10 cellular contexts compared by ENCODE assay signal in genomic region chr20:49700411-49701185, GRCh38. TPM values are rescaled to one million over a fixed set of nuclear protein-coding genes. Genes with fewer than 3 reads are reported as not detected.
DNase-seq lines count a peak whose midpoint lies in the region; ATAC-seq, FAIRE-seq and TF ChIP-seq lines count a peak whose summit lies in the region.
"Had no signal": no experiment of that assay in that cellular context is flagged by ENCODE, and none has a peak within 500 bp of the region (broad histone marks: within the 10 kb centered on the region; RNA-seq: fewer than 3 reads in every experiment).

No MANE protein-coding gene starts in this region.

- H3K27ac ChIP-seq in upper lobe of right lung = no peak overlapping the region

- peaks cover 74% of the 10 kb centered on the region for H3K4me1 ChIP-seq in upper lobe of right lung

- ATAC-seq in activated T-cell treated with anti-CD3 and anti-CD28 coated beads, Interleukin-2, amount 50 U/mL, for 72 hours (replicated peaks in 1 of 2) = no peak
- no peak for ATAC-seq in activated T-cell treated with anti-CD3 and anti-CD28 coated beads, Interleukin-2, amount 50 U/mL, for 4 hours
- ATAC-seq in T-helper 17 cell (no peak), upper lobe of right lung (peak; percentile 70)

- H3K36me3 Mint-ChIP-seq in activated T-cell treated with anti-CD3 and anti-CD28 coated beads, Interleukin-2, amount 50 U/mL, for 72 hours (ENCODE audit: insufficient read depth in 2 of 2) = no peaks in the 10 kb centered on the region
- peaks cover 7% of the 10 kb centered on the region for H3K36me3 Mint-ChIP-seq in activated T-cell treated with anti-CD3 and anti-CD28 coated beads, Interleukin-2, amount 50 U/mL, for 4 hours (ENCODE audit: insufficient read depth)
- H3K36me3 Mint-ChIP-seq in T-helper 17 cell (ENCODE audit: low read depth) = no peaks in the 10 kb centered on the region

- FAIRE-seq in frontal cortex (lab: Jason Lieb, UNC) = no peak

- TF ChIP-seq CTCF in fibroblast of villous mesenchyme (IDR thresholded peaks at IDR 0.05; ENCODE audit: insufficient read depth, low read depth, low read length) = no peak
- TF ChIP-seq CTCF in upper lobe of right lung (IDR thresholded peaks at IDR 0.05) = no peak

- DNase-seq in activated T-cell treated with anti-CD3 and anti-CD28 coated beads, Interleukin-2, amount 50 U/mL, for 72 hours = no peak
- DNase-seq in activated T-cell treated with anti-CD3 and anti-CD28 coated beads, Interleukin-2, amount 50 U/mL, for 4 hours = no peak
- DNase-seq in T-helper 17 cell (no peak), fibroblast of villous mesenchyme (ENCODE audit: low read depth) (peak; percentile 80), upper lobe of right lung (no peak), NCI-H526 (lab: John Stamatoyannopoulos, UW) (no peak), SKM-1 treated with dmso at 0.1 percent for 144 hours (lab: John Stamatoyannopoulos, UW; ENCODE audit: unreplicated experiment) (no peak), frontal cortex (ENCODE audit: low spot score in 2 of 2) (no peak)
- DNase-seq: stimulated activated CD4-positive, alpha-beta T cell treated with anti-CD3 and anti-CD28 coated beads, Interleukin-12 subunit alpha, Interleukin-12 subunit beta, amount 100 ng/mL, for 4 hours had no signal

- no peaks in the 10 kb centered on the region for H3K9me3 ChIP-seq in T-helper 17 cell (ENCODE audit: control insufficient read depth, low read length, poor library complexity, severe bottlenecking)
- no peaks in the 10 kb centered on the region for H3K9me3 ChIP-seq in upper lobe of right lung

- H3K36me3 ChIP-seq in upper lobe of right lung = no peaks in the 10 kb centered on the region

- intact Hi-C loops in upper lobe of right lung (cut with DNase I) = no loop called here

- H3K9me3 Mint-ChIP-seq in activated T-cell treated with anti-CD3 and anti-CD28 coated beads, Interleukin-2, amount 50 U/mL, for 72 hours = no peaks in the 10 kb centered on the region
- no peaks in the 10 kb centered on the region for H3K9me3 Mint-ChIP-seq in activated T-cell treated with anti-CD3 and anti-CD28 coated beads, Interleukin-2, amount 50 U/mL, for 4 hours
- H3K9me3 Mint-ChIP-seq: IgD-negative memory B cell had no signal

- peak overlapping the region; percentile 91 for H3K27ac Mint-ChIP-seq in activated T-cell treated with anti-CD3 and anti-CD28 coated beads, Interleukin-2, amount 50 U/mL, for 72 hours
- peak overlapping the region; percentile 87 for H3K27ac Mint-ChIP-seq in T-helper 17 cell

- H3K4me3 Mint-ChIP-seq in activated T-cell treated with anti-CD3 and anti-CD28 coated beads, Interleukin-2, amount 50 U/mL, for 72 hours = peak overlapping the region in 1 of 2 donors; percentile 75
- no peak overlapping the region for H3K4me3 Mint-ChIP-seq in activated T-cell treated with anti-CD3 and anti-CD28 coated beads, Interleukin-2, amount 50 U/mL, for 4 hours
- H3K4me3 Mint-ChIP-seq in T-helper 17 cell = no peak overlapping the region

- H3K4me3 ChIP-seq in fibroblast of villous mesenchyme (ENCODE audit: low read depth, low read length) (no peak overlapping the region), upper lobe of right lung (no peak overlapping the region)

- H3K27me3 ChIP-seq in upper lobe of right lung = no peaks in the 10 kb centered on the region

- no peaks in the 10 kb centered on the region for H3K27me3 Mint-ChIP-seq in activated T-cell treated with anti-CD3 and anti-CD28 coated beads, Interleukin-2, amount 50 U/mL, for 72 hours (ENCODE audit: low read depth)
- H3K27me3 Mint-ChIP-seq in activated T-cell treated with anti-CD3 and anti-CD28 coated beads, Interleukin-2, amount 50 U/mL, for 4 hours (ENCODE audit: low read depth) = no peaks in the 10 kb centered on the region
- H3K27me3 Mint-ChIP-seq in T-helper 17 cell = no peaks in the 10 kb centered on the region

- peaks cover 74% of the 10 kb centered on the region for H3K4me1 Mint-ChIP-seq in activated T-cell treated with anti-CD3 and anti-CD28 coated beads, Interleukin-2, amount 50 U/mL, for 72 hours (ENCODE audit: low read depth)
- H3K4me1 Mint-ChIP-seq in activated T-cell treated with anti-CD3 and anti-CD28 coated beads, Interleukin-2, amount 50 U/mL, for 4 hours (ENCODE audit: low read depth) = peaks cover 65% of the 10 kb centered on the region
- peaks cover 40% of the 10 kb centered on the region for H3K4me1 Mint-ChIP-seq in T-helper 17 cell

RNA-seq across cellular contexts. Expression of gene B4GALT5, which starts 13.1 kb away (rescaled TPM):
- 10 to 100 TPM; 14.8 to 27.3 TPM for total RNA-seq in activated T-cell treated with anti-CD3 and anti-CD28 coated beads, Interleukin-2, amount 50 U/mL, for 72 hours
- total RNA-seq in activated T-cell treated with anti-CD3 and anti-CD28 coated beads, Interleukin-2, amount 50 U/mL, for 4 hours = 10 to 100 TPM; 41.6 to 51.9 (median 44.5) TPM
- 10 to 100 TPM; 17.3 to 19.0 TPM for total RNA-seq in T-helper 17 cell
- 19.6 and 33.7 TPM in 2 replicates for total RNA-seq in fibroblast of villous mesenchyme
- total RNA-seq in upper lobe of right lung = 46.1 TPM
- 62.0 TPM for total RNA-seq in frontal cortex
